In genomic region chr5:111585946-111586345, GRCh38 we compare ENCODE assay signal across 23 cellular contexts.
"Had no signal": no experiment of that assay in that cellular context is flagged by ENCODE, and none has a peak within 500 bp of the region (broad histone marks: within the 10 kb centered on the region; RNA-seq: fewer than 3 reads in every experiment).

No MANE protein-coding gene starts in this region.

- H3K27ac ChIP-seq: colonic mucosa, epithelial cell of prostate, lower lobe of right lung, neural progenitor cell, parathyroid adenoma, right lobe of liver, stomach, thyroid gland, upper lobe of left lung had no signal

- H3K27me3 ChIP-seq: colonic mucosa, neural progenitor cell, right lobe of liver, stomach, thyroid gland, upper lobe of left lung had no signal

- H3K4me3 ChIP-seq: colonic mucosa, lower lobe of right lung, mucosa of descending colon, neural progenitor cell, right lobe of liver, stomach, thyroid gland, upper lobe of left lung had no signal

- FAIRE-seq: keratinocyte, small intestine, urothelium cell line had no signal

- H3K36me3 ChIP-seq: colonic mucosa, lower lobe of right lung, neural progenitor cell, right lobe of liver, stomach, thyroid gland, upper lobe of left lung had no signal

- DNase-seq: colonic mucosa; effector CD8-positive, alpha-beta T cell; endodermal cell; foreskin melanocyte; glutamatergic neuron; hypothalamus; left ventricle myocardium superior; lower lobe of right lung; mucosa of descending colon; naive B cell; right lobe of liver; small intestine; stimulated activated CD4-positive, alpha-beta T cell treated with anti-CD3 and anti-CD28 coated beads, Interleukin-2, amount 100 ng/mL, for 24 hours; stimulated activated CD4-positive, alpha-beta T cell treated with anti-CD3 and anti-CD28 coated beads, Interleukin-4, amount 100 ng/mL, for 24 hours; stimulated activated naive CD4-positive, alpha-beta T cell treated with Interleukin-2 at 50 U/mL for 16 hours; stomach; thyroid gland; upper lobe of left lung had no signal
